Comparison of ENCODE assay signal across 9 cellular contexts in the genomic region with DNA sequence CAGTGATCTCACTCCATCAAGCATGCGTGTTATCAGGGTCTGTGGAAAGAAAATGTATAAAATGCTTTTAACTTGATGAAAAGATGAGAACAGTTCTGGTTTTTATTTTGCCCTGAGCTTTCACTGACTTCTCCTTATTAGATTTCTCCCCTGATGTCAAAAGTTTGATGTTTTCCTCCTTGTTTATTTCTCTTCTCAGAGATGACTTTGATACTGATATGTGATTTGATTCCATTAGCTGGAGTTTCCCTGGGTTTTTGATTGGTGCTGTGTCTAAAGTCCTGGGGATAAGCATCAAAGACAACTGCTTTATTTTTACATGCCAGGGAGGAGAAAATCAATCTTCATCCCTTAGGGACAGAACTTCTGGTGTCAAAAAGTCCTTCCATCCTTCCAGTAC.
"Had no signal": no experiment of that assay in that cellular context is flagged by ENCODE, and none has a peak within 500 bp of the region (broad histone marks: within the 10 kb centered on the region; RNA-seq: fewer than 3 reads in every experiment).

No MANE protein-coding gene starts in this region.

- H3K36me3 ChIP-seq: HAP-1 had no signal

- DNase-seq: GM23248, GOT3, H7, H9, HCEC 1CT, HFFc6 had no signal

- H3K9ac ChIP-seq: GM23248 had no signal

- H3K4me2 ChIP-seq: GM23338 had no signal

- H3K9me3 ChIP-seq: HAP-1 had no signal

- H3K4me3 ChIP-seq: GM23248, GM23338, HAP-1 had no signal

- H3K27ac ChIP-seq: GM23248 had no signal

- H3K4me1 ChIP-seq: HAP-1 had no signal

- H2AFZ ChIP-seq: GM23248, GM23338 had no signal

- ATAC-seq: GM23338, HCT116 had no signal
